In the genomic region with DNA sequence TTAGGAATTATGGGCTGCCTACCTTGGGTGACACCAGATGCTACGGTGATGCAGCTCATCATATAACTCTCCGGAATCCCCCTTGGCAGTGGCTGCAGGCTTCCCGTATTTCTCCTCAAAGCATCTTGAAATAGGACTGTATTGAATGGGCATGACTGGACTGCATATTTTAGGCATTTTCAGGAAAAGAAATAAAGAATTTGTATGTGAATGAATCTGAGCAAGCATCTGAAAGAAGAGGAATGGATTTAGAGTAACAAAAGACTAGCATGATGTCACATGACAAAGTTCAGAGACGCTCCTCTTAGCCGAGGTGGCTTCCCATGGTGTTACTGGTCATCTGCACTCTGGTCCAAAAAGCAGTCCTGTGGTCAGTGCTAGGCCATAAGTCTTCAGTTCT, we compare ENCODE assay signal across 29 cellular contexts.
"Had no signal": no experiment of that assay in that cellular context is flagged by ENCODE, and none has a peak within 500 bp of the region (broad histone marks: within the 10 kb centered on the region; RNA-seq: fewer than 3 reads in every experiment).

No MANE protein-coding gene starts in this region.

- H3K27ac ChIP-seq: esophagus muscularis mucosa, foreskin keratinocyte, gastroesophageal sphincter, heart left ventricle, hepatocyte, ovary, psoas muscle, skin epidermis, spleen, thoracic aorta, tibial nerve, upper lobe of left lung had no signal

- H3K4me3 Mint-ChIP-seq: dendritic cell treated with granulocyte-macrophage colony-stimulating factor and Interleukin-4, amounts not matched to agents 40 ng/mL and 50 ng/mL, for 4 days; memory B cell; mesothelial cell of epicardium; naive B cell; natural killer cell treated with Interleukin-12 subunit alpha and Interleukin-12 subunit beta and Interleukin-15 and Interleukin-18, amount 100 ng/mL, for 72 hours; stimulated activated naive B cell treated with anti-CD40 and anti-IgM and Interleukin-4, amounts not matched to agents 10 μg/mL and 1 μg/mL and 100 μg/mL, for 72 hours; stimulated activated naive CD8-positive, alpha-beta T cell treated with anti-CD3 and anti-CD28 coated beads, Interleukin-15, Interleukin-2, amounts not matched to agents 100 ng/mL and 50 ng/mL, for 24 hours had no signal

- ATAC-seq: foreskin keratinocyte; gastroesophageal sphincter; left lobe of liver; natural killer cell treated with Interleukin-12 subunit alpha and Interleukin-12 subunit beta and Interleukin-15 and Interleukin-18, amount 100 ng/mL, for 72 hours; psoas muscle; right cardiac atrium had no signal

- H3K27me3 Mint-ChIP-seq: dendritic cell treated with granulocyte-macrophage colony-stimulating factor and Interleukin-4, amounts not matched to agents 40 ng/mL and 50 ng/mL, for 4 days; naive B cell; stimulated activated naive B cell treated with anti-CD40 and anti-IgM and Interleukin-4, amounts not matched to agents 10 μg/mL and 1 μg/mL and 100 μg/mL, for 72 hours; stimulated activated naive CD8-positive, alpha-beta T cell treated with anti-CD3 and anti-CD28 coated beads, Interleukin-15, Interleukin-2, amounts not matched to agents 100 ng/mL and 50 ng/mL, for 24 hours had no signal

- H3K36me3 Mint-ChIP-seq: memory B cell; mesothelial cell of epicardium; naive B cell; natural killer cell treated with Interleukin-12 subunit alpha and Interleukin-12 subunit beta and Interleukin-15 and Interleukin-18, amount 100 ng/mL, for 72 hours; stimulated activated naive B cell treated with anti-CD40 and anti-IgM and Interleukin-4, amounts not matched to agents 10 μg/mL and 1 μg/mL and 100 μg/mL, for 72 hours had no signal

- H3K4me1 ChIP-seq: psoas muscle, spleen, tibial nerve, upper lobe of left lung had no signal

- H3K27me3 ChIP-seq: esophagus muscularis mucosa, foreskin keratinocyte, gastroesophageal sphincter, heart left ventricle, hepatocyte, ovary, spleen, tibial nerve, upper lobe of left lung had no signal

- H3K4me2 ChIP-seq: hepatocyte had no signal

- FAIRE-seq: endothelial cell of umbilical vein, urothelium cell line had no signal

- H2AFZ ChIP-seq: hepatocyte had no signal

- H3K4me3 ChIP-seq: esophagus muscularis mucosa, gastroesophageal sphincter, heart left ventricle, hepatocyte, lung, mucosa of descending colon, ovary, psoas muscle, skin epidermis, spleen, thoracic aorta, tibial nerve, upper lobe of left lung had no signal

- H3K27ac Mint-ChIP-seq: dendritic cell treated with granulocyte-macrophage colony-stimulating factor and Interleukin-4, amounts not matched to agents 40 ng/mL and 50 ng/mL, for 4 days; memory B cell; mesothelial cell of epicardium; naive B cell; natural killer cell treated with Interleukin-12 subunit alpha and Interleukin-12 subunit beta and Interleukin-15 and Interleukin-18, amount 100 ng/mL, for 72 hours; stimulated activated naive B cell treated with anti-CD40 and anti-IgM and Interleukin-4, amounts not matched to agents 10 μg/mL and 1 μg/mL and 100 μg/mL, for 72 hours; stimulated activated naive CD8-positive, alpha-beta T cell treated with anti-CD3 and anti-CD28 coated beads, Interleukin-15, Interleukin-2, amounts not matched to agents 100 ng/mL and 50 ng/mL, for 24 hours had no signal

- H3K9me3 ChIP-seq: esophagus muscularis mucosa, gastroesophageal sphincter, mucosa of descending colon, ovary, psoas muscle, thoracic aorta, tibial nerve, upper lobe of left lung had no signal

- H3K9me3 Mint-ChIP-seq: dendritic cell treated with granulocyte-macrophage colony-stimulating factor and Interleukin-4, amounts not matched to agents 40 ng/mL and 50 ng/mL, for 4 days; memory B cell; natural killer cell treated with Interleukin-12 subunit alpha and Interleukin-12 subunit beta and Interleukin-15 and Interleukin-18, amount 100 ng/mL, for 72 hours; stimulated activated naive B cell treated with anti-CD40 and anti-IgM and Interleukin-4, amounts not matched to agents 10 μg/mL and 1 μg/mL and 100 μg/mL, for 72 hours; stimulated activated naive CD8-positive, alpha-beta T cell treated with anti-CD3 and anti-CD28 coated beads, Interleukin-15, Interleukin-2, amounts not matched to agents 100 ng/mL and 50 ng/mL, for 24 hours had no signal

- H3K36me3 ChIP-seq: esophagus muscularis mucosa, gastroesophageal sphincter, heart left ventricle, ovary, spleen, thoracic aorta, tibial nerve, upper lobe of left lung had no signal

- DNase-seq: effector CD8-positive, alpha-beta T cell; foreskin keratinocyte; heart left ventricle; kidney; mucosa of descending colon; naive B cell; nucleus accumbens; ovary; posterior cingulate gyrus; psoas muscle; right cardiac atrium; spleen; stimulated activated naive B cell treated with anti-CD40 and anti-IgM and Interleukin-4, amounts not matched to agents 10 μg/mL and 1 μg/mL and 100 μg/mL, for 72 hours; upper lobe of left lung had no signal

- H3K4me1 Mint-ChIP-seq: memory B cell; naive B cell; stimulated activated naive B cell treated with anti-CD40 and anti-IgM and Interleukin-4, amounts not matched to agents 10 μg/mL and 1 μg/mL and 100 μg/mL, for 72 hours had no signal
